In genomic region chr6:113997106-113997505, GRCh38 we compare ENCODE assay signal across 10 cellular contexts. TPM values are rescaled to one million over a fixed set of nuclear protein-coding genes. Genes with fewer than 3 reads are reported as not detected.
DNase-seq lines count a peak whose midpoint lies in the region; ATAC-seq and TF ChIP-seq lines count a peak whose summit lies in the region.
"Had no signal": no experiment of that assay in that cellular context is flagged by ENCODE, and none has a peak within 500 bp of the region (broad histone marks: within the 10 kb centered on the region; RNA-seq: fewer than 3 reads in every experiment).

No MANE protein-coding gene starts in this region.

- no peak overlapping the region for H2AFZ ChIP-seq in PC-9

- POLR2A ChIA-PET in PC-9 (lab: Charles Lee; ENCODE audit: unreplicated experiment) = interaction anchor here (0.7 kb wide), 3 partner anchors 48 to 347 kb away, joined by 3 to 9 read pairs (median 3); no protein-coding TSS in a partner anchor

- H4K20me1 ChIP-seq in PC-9 (ENCODE audit: insufficient read depth) = no peaks in the 10 kb centered on the region

- no peaks in the 10 kb centered on the region for H3F3A ChIP-seq in PC-9 (ENCODE audit: insufficient read depth, low read depth)

- no peaks in the 10 kb centered on the region for H3K9me3 ChIP-seq in PC-9 (ENCODE audit: insufficient read depth, low read depth)

- no peaks in the 10 kb centered on the region for H3K27me3 ChIP-seq in PC-9 (ENCODE audit: insufficient read depth, low read depth)

- no peak overlapping the region for H3K27ac ChIP-seq in PC-9
- H3K27ac ChIP-seq in coronary artery = peak overlapping the region; percentile 36 to 75

- ATAC-seq in HG03159 (IDR thresholded peaks at IDR 0.05; ENCODE audit: unreplicated experiment) = no peak

- peak overlapping the region; percentile 10 for H3K4me2 ChIP-seq in PC-9

- no peaks in the 10 kb centered on the region for H3K79me2 ChIP-seq in PC-9 (ENCODE audit: low read depth)

- 0 out of 2 replicates have a peak, but pooled peaks cover 19% of the 10 kb centered on the region for H3K4me1 ChIP-seq in PC-9 (replicated peaks; ENCODE audit: insufficient read depth)

- H3K4me3 ChIP-seq in PC-9 = no peak overlapping the region
- H3K4me3 ChIP-seq in coronary artery = no peak overlapping the region

- TF ChIP-seq CTCF in AG09319 (IDR thresholded peaks at IDR 0.05; ENCODE audit: low read depth, low read length) (no peak), PC-9 (conservative IDR thresholded peaks at IDR 0.05) (no peak), coronary artery (IDR thresholded peaks at IDR 0.05) (no peak)

- H3K36me3 ChIP-seq in PC-9 (ENCODE audit: low read depth) = no peaks in the 10 kb centered on the region

- CTCF ChIA-PET in PC-9 (lab: Charles Lee) = interaction anchor here (0.7 kb wide), 1 partner anchor 300 kb away, joined by 4 read pairs; no protein-coding TSS in a partner anchor

- BruUV-seq in PC-9 (replicated peaks; lab: Mats Ljungman, UMichigan) = no TSS peak

- no peaks in the 10 kb centered on the region for H3K9me2 ChIP-seq in PC-9 (ENCODE audit: insufficient read depth)

- DNase-seq in AG09319 (ENCODE audit: extremely low read depth, low read depth) (peak; percentile 34), PC-9 (peak in 1 of 2 experiments; percentile 65), coronary artery (ENCODE audit: low spot score) (no peak), non-pigmented ciliary epithelial cell (ENCODE audit: low read depth) (peak; percentile 67), NCI-H1694 treated with DMSO at 0.1 percent for 48 hours (lab: John Stamatoyannopoulos, UW) (no peak), RPMI8226 (no peak)
- DNase-seq in effector CD8-positive, alpha-beta T cell (lab: John Stamatoyannopoulos, UW) = no peak
- DNase-seq: activated B cell treated with CpG ODN at 0.5 μM for 24 hours, NCI-H1092 treated with DMSO at 0.1 percent for 48 hours had no signal

- intact Hi-C loops in PC-9 (cut with micrococcal nuclease; ENCODE audit: unreplicated experiment) = loop anchor here (2.0 to 10.0 kb wide), 2 partner anchors 14 to 748 kb away; no protein-coding TSS in a partner anchor

RNA-seq across cellular contexts. Expression of gene HDAC2, which starts 26.2 kb away (rescaled TPM):
- 129 and 131 TPM in 2 replicates for total RNA-seq in PC-9 (2021)

Comparison
In these comparisons a context has a peak if more than half of its experiments do, and no peak if none do; other contexts are left out.
1. DNase-seq: peak in AG09319 (single experiment) and non-pigmented ciliary epithelial cell (single experiment); none in coronary artery (single experiment), NCI-H1694 treated with DMSO at 0.1 percent for 48 hours (single experiment), effector CD8-positive, alpha-beta T cell (single experiment) and RPMI8226 (single experiment).